ENCODE assay signal across 9 cellular contexts in genomic region chr14:33949051-33950037, GRCh38. TPM values are rescaled to one million over a fixed set of nuclear protein-coding genes. Genes with fewer than 3 reads are reported as not detected.
DNase-seq lines count a peak whose midpoint lies in the region; ATAC-seq and TF ChIP-seq lines count a peak whose summit lies in the region.
"Had no signal": no experiment of that assay in that cellular context is flagged by ENCODE, and none has a peak within 500 bp of the region (broad histone marks: within the 10 kb centered on the region; RNA-seq: fewer than 3 reads in every experiment).

No MANE protein-coding gene starts in this region.

- H3K27me3 ChIP-seq in duodenal mucosa (ENCODE audit: control insufficient read depth in 1 of 2, insufficient read depth in 2 of 2, low read length in 2 of 2) = no peaks in the 10 kb centered on the region

- H3K4me3 Mint-ChIP-seq in IgD-negative memory B cell (peak overlapping the region in 3 of 4 donors; percentile 8 to 30 (median 25)), nephron progenitor cell (peak overlapping the region; percentile 81)

- ATAC-seq in activated CD4-positive, CD25-positive, alpha-beta regulatory T cell treated with anti-CD3 and anti-CD28 coated beads, Interleukin-2, amount 50 U/mL, for 24 hours = no peak
- no peak for ATAC-seq in HG03432 (IDR thresholded peaks at IDR 0.05; ENCODE audit: unreplicated experiment)
- no peak for ATAC-seq in HG03378 (IDR thresholded peaks at IDR 0.05; ENCODE audit: unreplicated experiment)

- H3K27me3 Mint-ChIP-seq in IgD-negative memory B cell (peaks cover 31% of the 10 kb centered on the region), nephron progenitor cell (ENCODE audit: low read depth, poor library complexity) (peaks cover 49% of the 10 kb centered on the region)

- H3K36me3 Mint-ChIP-seq in IgD-negative memory B cell (no peaks in the 10 kb centered on the region), nephron progenitor cell (ENCODE audit: low read depth) (peaks cover 6% of the 10 kb centered on the region)

- peaks cover 0 to 11% (median 0%) of the 10 kb centered on the region in 3 donors for H3K9me3 Mint-ChIP-seq in IgD-negative memory B cell
- H3K9me3 Mint-ChIP-seq in nephron progenitor cell = no peaks in the 10 kb centered on the region

- peak; percentile 42 for DNase-seq in COLO668 (lab: John Stamatoyannopoulos, UW; ENCODE audit: unreplicated experiment)
- DNase-seq in nephron progenitor cell = no peak
- no peak for DNase-seq in NCI-H1436 (lab: John Stamatoyannopoulos, UW)

- H3K4me1 Mint-ChIP-seq in IgD-negative memory B cell = peaks cover 3 to 5% (median 4%) of the 10 kb centered on the region in 3 donors
- H3K4me1 Mint-ChIP-seq in nephron progenitor cell = peaks cover 51% of the 10 kb centered on the region

- H3K4me1 ChIP-seq in duodenal mucosa (ENCODE audit: control insufficient read depth in 1 of 2, insufficient read depth in 2 of 2, low read length in 2 of 2) = peaks cover 23 to 32% of the 10 kb centered on the region in 2 donors

- peak overlapping the region; percentile 66 to 89 for H3K4me3 ChIP-seq in duodenal mucosa (ENCODE audit: low read depth in 1 of 2, low read length in 2 of 2)

- TF ChIP-seq CTCF in nephron progenitor cell (IDR thresholded peaks at IDR 0.05) = no peak

- H3K9ac ChIP-seq in duodenal mucosa (ENCODE audit: low read depth in 1 of 2, low read length in 2 of 2) = peak overlapping the region; percentile 61 to 88
- H3K9ac ChIP-seq: KMS-11 had no signal

- no peak overlapping the region for H3K27ac ChIP-seq in duodenal mucosa (ENCODE audit: low read depth, low read length)
- H3K27ac ChIP-seq: KMS-11 had no signal

- H3K36me3 ChIP-seq in duodenal mucosa (ENCODE audit: control insufficient read depth in 1 of 2, insufficient read depth in 2 of 2, low read length in 2 of 2) = no peaks in the 10 kb centered on the region

- H3K27ac Mint-ChIP-seq in IgD-negative memory B cell (no peak overlapping the region), nephron progenitor cell (no peak overlapping the region)

- H3K9me3 ChIP-seq in duodenal mucosa (ENCODE audit: control insufficient read depth in 1 of 2, low read length in 2 of 2) = no peaks in the 10 kb centered on the region

RNA-seq across cellular contexts. Expression of gene EGLN3, which starts 1.5 kb away (rescaled TPM):
- 0.60 TPM for polyA plus RNA-seq in IgD-negative memory B cell
